ENCODE assay signal across 1 cellular context in genomic region chr7:117023325-117023854, GRCh38.
TF ChIP-seq lines count a peak whose summit lies in the region.

No MANE protein-coding gene starts in this region.

TF ChIP-seq in GM12878, 131 proteins besides CTCF, POLR2A, EP300 and RAD21 (continued from another document):
- TF ChIP-seq E4F1 (IDR thresholded peaks at IDR 0.05; ENCODE audit: borderline replicate concordance, partially characterized antibody) (no peak), ZBTB11 (CRISPR knock-in tag; IDR thresholded peaks at IDR 0.05) (no peak), ASH2L (IDR thresholded peaks at IDR 0.05; ENCODE audit: borderline replicate concordance, low read depth) (no peak), CUX1 (IDR thresholded peaks at IDR 0.05; ENCODE audit: insufficient replicate concordance, low read depth, low read length) (no peak), TCF3 (IDR thresholded peaks at IDR 0.05; ENCODE audit: borderline replicate concordance, insufficient read depth, low read depth, low read length) (no peak), LARP7 (IDR thresholded peaks at IDR 0.05) (no peak), ZNF384 (IDR thresholded peaks at IDR 0.05; ENCODE audit: borderline replicate concordance, low read depth, low read length) (no peak), ETV6 (conservative IDR thresholded peaks at IDR 0.05 in 1 of 2, IDR thresholded peaks at IDR 0.05 in 1 of 2; ENCODE audit: borderline replicate concordance in 1 of 2, low read depth in 1 of 2) (peak in 1 of 2 experiments; percentile 40; a peak in 1 of 4 replicates), NFIC (IDR thresholded peaks at IDR 0.05; ENCODE audit: low read depth, low read length) (peak; percentile 60), CREB1 (IDR thresholded peaks at IDR 0.05; ENCODE audit: low read depth) (0 out of 2 replicates have a peak, but pooled peaks have one; percentile 22), ZNF687 (IDR thresholded peaks at IDR 0.05) (no peak)
